20 cellular contexts compared by ENCODE assay signal in the genomic region with DNA sequence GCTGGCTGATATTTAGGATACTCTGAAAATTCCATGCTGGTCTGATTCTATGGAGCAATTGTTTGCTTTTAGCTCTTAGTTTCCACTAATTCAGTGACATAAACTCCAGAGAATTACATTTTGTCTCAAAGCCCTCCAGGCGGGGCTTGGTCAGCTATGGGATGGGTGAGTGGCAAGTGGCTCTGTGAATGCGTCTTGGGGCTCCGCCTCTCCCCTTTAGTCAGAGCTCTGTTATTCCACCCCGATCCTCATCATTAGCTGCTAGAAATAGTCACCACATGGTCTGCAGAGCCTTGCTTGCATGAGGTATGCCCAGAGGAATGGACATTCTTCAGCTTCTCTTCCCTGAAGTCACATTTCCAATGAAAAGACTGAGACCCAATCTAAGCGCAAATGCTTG.
DNase-seq lines count a peak whose midpoint lies in the region; ATAC-seq and TF ChIP-seq lines count a peak whose summit lies in the region.
"Had no signal": no experiment of that assay in that cellular context is flagged by ENCODE, and none has a peak within 500 bp of the region (broad histone marks: within the 10 kb centered on the region; RNA-seq: fewer than 3 reads in every experiment).

No MANE protein-coding gene starts in this region.

- no peak overlapping the region for H2BK120ac ChIP-seq in neuronal stem cell (ENCODE audit: low read depth, low read length)

- BruUV-seq in MCF 10A (replicated peaks; lab: Mats Ljungman, UMichigan) = no TSS peak
- no TSS peak for BruUV-seq in mammary epithelial cell (replicated peaks; lab: Mats Ljungman, UMichigan)

- no peak overlapping the region for H3K18ac ChIP-seq in neuronal stem cell (ENCODE audit: low read length)

- H3K4me3 Mint-ChIP-seq in MCF 10A (ENCODE audit: unreplicated experiment) = no peak overlapping the region
- H3K4me3 Mint-ChIP-seq: activated B cell treated with CpG ODN at 0.5 μM for 24 hours, endodermal cell, H9 had no signal

- H2BK12ac ChIP-seq in neuronal stem cell (ENCODE audit: low read length) = no peak overlapping the region

- H4K8ac ChIP-seq in neuronal stem cell (ENCODE audit: low read depth, low read length) = no peak overlapping the region

- no peak overlapping the region for H2BK5ac ChIP-seq in neuronal stem cell (ENCODE audit: low read length)

- 92% methylated on average over 5 of the region's 5 CpGs for WGBS in mammary epithelial cell (ENCODE audit: low coverage, missing lambda C conversion rate)
- no CpG with 5 or more reads among the region's 5 CpGs for whole genome bisulfite sequencing in neuronal stem cell (ENCODE audit: extremely low coverage in 2 of 2, insufficient read length in 2 of 2, insufficient replicate concordance in 1 of 2), 2 donors

- H2AFZ ChIP-seq in mammary epithelial cell (ENCODE audit: low read depth, low read length) (no peak overlapping the region), neuronal stem cell (ENCODE audit: low read length) (no peak overlapping the region)

- H3K4ac ChIP-seq in neuronal stem cell (ENCODE audit: low read length) = no peak overlapping the region

- no peak overlapping the region for H3K4me2 ChIP-seq in mammary epithelial cell (ENCODE audit: insufficient read depth, low read depth, low read length)
- H3K4me2 ChIP-seq in neuronal stem cell (ENCODE audit: insufficient read depth, low read length, poor library complexity, severe bottlenecking) = no peak overlapping the region

- TF ChIP-seq CTCF in MCF 10A (IDR thresholded peaks at IDR 0.05; ENCODE audit: unreplicated experiment) (no peak), mammary epithelial cell (conservative IDR thresholded peaks at IDR 0.05 in 1 of 2, IDR thresholded peaks at IDR 0.05 in 1 of 2; ENCODE audit: extremely low read depth in 1 of 2, insufficient read depth in 1 of 2, low read depth in 1 of 2, low read length in 2 of 2) (no peak)

- DNase-seq in MCF 10A (ENCODE audit: unreplicated experiment) (peak; percentile 2), mammary epithelial cell (no peak), astrocyte of the hippocampus (ENCODE audit: low read depth, low spot score) (peak; percentile 86), iris pigment epithelial cell (ENCODE audit: low read depth) (peak; percentile 85), neuronal stem cell (ENCODE audit: low spot score) (no peak), NCI-H1092 (lab: John Stamatoyannopoulos, UW) (no peak), DMS53 treated with DMSO at 0.1 percent for 48 hours (lab: John Stamatoyannopoulos, UW; ENCODE audit: unreplicated experiment) (no peak)
- DNase-seq: activated B cell treated with CpG ODN at 0.5 μM for 24 hours; endodermal cell; H9; left colon; naive thymus-derived CD4-positive, alpha-beta T cell; PC-3; stimulated activated CD4-positive, alpha-beta T cell treated with anti-CD3 and anti-CD28 coated beads, Interleukin-2, amount 100 ng/mL, for 24 hours; stimulated activated CD8-positive, alpha-beta memory T cell treated with anti-CD3 and anti-CD28 coated beads, Interleukin-4, amount 100 ng/mL, for 48 hours; SW 1271 had no signal

- H3K79me1 ChIP-seq in neuronal stem cell (ENCODE audit: low read depth, low read length) = no peaks in the 10 kb centered on the region

- H3K27ac ChIP-seq in mammary epithelial cell (ENCODE audit: insufficient read depth, low read depth, low read length) (no peak overlapping the region), neuronal stem cell (replicated peaks; ENCODE audit: low read length) (no peak overlapping the region)
- H3K27ac ChIP-seq: cardiac muscle cell, right atrium auricular region, thoracic aorta had no signal

- POLR2A ChIA-PET in MCF 10A (lab: Yijun Ruan, JAX) = no interaction called here

- no peaks in the 10 kb centered on the region for H3K79me2 ChIP-seq in mammary epithelial cell (ENCODE audit: insufficient read depth, low read length)

- H3K9ac ChIP-seq in mammary epithelial cell (ENCODE audit: insufficient read depth, low read length) = no peak overlapping the region
- no peak overlapping the region for H3K9ac ChIP-seq in neuronal stem cell (ENCODE audit: low read depth, low read length, poor library complexity)

- H3K4me3 ChIP-seq in mammary epithelial cell (replicated peaks in 1 of 3; ENCODE audit: insufficient read depth in 1 of 3, low read depth in 2 of 3, low read length in 3 of 3) = no peak overlapping the region
- H3K4me3 ChIP-seq in neuronal stem cell (ENCODE audit: low read length in 2 of 2) = no peak overlapping the region
- H3K4me3 ChIP-seq: cardiac muscle cell, right atrium auricular region, thoracic aorta had no signal

- H4K20me1 ChIP-seq in mammary epithelial cell (ENCODE audit: insufficient read depth, low read length) = no peaks in the 10 kb centered on the region

- H3K4me1 ChIP-seq in mammary epithelial cell (ENCODE audit: insufficient read depth, low read length) = no peaks in the 10 kb centered on the region
- H3K4me1 ChIP-seq in neuronal stem cell (ENCODE audit: control insufficient read depth in 2 of 2, insufficient read depth in 1 of 2, low read depth in 1 of 2, low read length in 2 of 2) = peaks cover 7 to 18% of the 10 kb centered on the region in 2 donors

- H3K9me3 Mint-ChIP-seq in MCF 10A (ENCODE audit: unreplicated experiment) = no peaks in the 10 kb centered on the region
- H3K9me3 Mint-ChIP-seq: activated B cell treated with CpG ODN at 0.5 μM for 24 hours; endodermal cell; naive thymus-derived CD4-positive, alpha-beta T cell had no signal

- no peak overlapping the region for H2BK15ac ChIP-seq in neuronal stem cell (ENCODE audit: low read length)

- H3K23ac ChIP-seq in neuronal stem cell (ENCODE audit: low read depth, low read length, poor library complexity) = no peak overlapping the region

- no peak overlapping the region for H4K91ac ChIP-seq in neuronal stem cell (ENCODE audit: low read depth, low read length, poor library complexity)

- peaks cover 11% of the 10 kb centered on the region for H3K4me1 Mint-ChIP-seq in MCF 10A (ENCODE audit: insufficient read depth, unreplicated experiment)

- in situ Hi-C loops in mammary epithelial cell (cut with MboI; ENCODE audit: low sequenced_read_pairs in 2 of 2) = no loop called here

- peaks cover 6% of the 10 kb centered on the region for H3K9me3 ChIP-seq in mammary epithelial cell (replicated peaks; ENCODE audit: insufficient read depth, low read length)
- peaks cover 2 to 6% of the 10 kb centered on the region in 2 donors for H3K9me3 ChIP-seq in neuronal stem cell (replicated peaks in 1 of 2; ENCODE audit: control insufficient read depth in 2 of 2, insufficient read depth in 1 of 2, low read depth in 1 of 2, low read length in 2 of 2)
- H3K9me3 ChIP-seq: right atrium auricular region, thoracic aorta had no signal

- intact Hi-C loops in MCF 10A (cut with micrococcal nuclease) (no loop called here), mammary epithelial cell (cut with micrococcal nuclease) (loop anchor here (5.0 kb wide), 1 partner anchor 773 kb away; no protein-coding TSS in a partner anchor)

- H3K36me3 Mint-ChIP-seq in MCF 10A (ENCODE audit: insufficient read depth, unreplicated experiment) = no peaks in the 10 kb centered on the region
- H3K36me3 Mint-ChIP-seq: naive thymus-derived CD4-positive, alpha-beta T cell had no signal

- H3K36me3 ChIP-seq in mammary epithelial cell (ENCODE audit: insufficient read depth, low read length) (no peaks in the 10 kb centered on the region), neuronal stem cell (replicated peaks in 1 of 2; ENCODE audit: control insufficient read depth in 2 of 2, insufficient read depth in 2 of 2, low read length in 2 of 2) (no peaks in the 10 kb centered on the region)
- H3K36me3 ChIP-seq: cardiac muscle cell, right atrium auricular region, thoracic aorta had no signal

- CTCF ChIA-PET in MCF 10A (lab: Yijun Ruan, JAX) = interaction anchor here (0.7 to 1.9 kb wide), 10 partner anchors 8 to 1277 kb away, joined by 3 to 7 read pairs (median 4); no protein-coding TSS in a partner anchor
- CTCF ChIA-PET in mammary epithelial cell (lab: Charles Lee; ENCODE audit: low non-redundant PET) = no interaction called here

- H3K14ac ChIP-seq in neuronal stem cell (ENCODE audit: low read length) = no peak overlapping the region

- no peaks in the 10 kb centered on the region for H3K27me3 ChIP-seq in mammary epithelial cell (ENCODE audit: insufficient read depth, low read length)
- H3K27me3 ChIP-seq in neuronal stem cell (ENCODE audit: control insufficient read depth in 3 of 3, insufficient read depth in 3 of 3, low read depth in 1 of 3, low read length in 3 of 3) = no peaks in the 10 kb centered on the region
- H3K27me3 ChIP-seq: cardiac muscle cell, right atrium auricular region had no signal

- H2AK5ac ChIP-seq in neuronal stem cell (ENCODE audit: low read depth, low read length) = no peak overlapping the region

- H3K27ac Mint-ChIP-seq in MCF 10A (ENCODE audit: low read depth, unreplicated experiment) = no peak overlapping the region
- H3K27ac Mint-ChIP-seq: activated B cell treated with CpG ODN at 0.5 μM for 24 hours; endodermal cell; naive thymus-derived CD4-positive, alpha-beta T cell had no signal

- ATAC-seq in GM19397 (IDR thresholded peaks at IDR 0.05; ENCODE audit: unreplicated experiment) = no peak
- ATAC-seq: left colon; naive thymus-derived CD4-positive, alpha-beta T cell; PC-3 had no signal

- H3K27me3 Mint-ChIP-seq in MCF 10A (ENCODE audit: insufficient read depth, unreplicated experiment) = no peaks in the 10 kb centered on the region

- dilution Hi-C loops in mammary epithelial cell (cut with HindIII; ENCODE audit: low sequenced_read_pairs) = no loop called here

Comparison
In these comparisons a context has a peak if more than half of its experiments do, and no peak if none do; other contexts are left out.
1. DNase-seq: peak in MCF 10A (single experiment), astrocyte of the hippocampus (single experiment) and iris pigment epithelial cell (single experiment); none in mammary epithelial cell (single experiment), neuronal stem cell (single experiment), NCI-H1092 (single experiment) and DMS53 treated with DMSO at 0.1 percent for 48 hours (single experiment).